In genomic region chr5:168713051-168713450, GRCh38 we compare ENCODE assay signal across 24 cellular contexts.
DNase-seq lines count a peak whose midpoint lies in the region; ATAC-seq, FAIRE-seq and TF ChIP-seq lines count a peak whose summit lies in the region.
"Had no signal": no experiment of that assay in that cellular context is flagged by ENCODE, and none has a peak within 500 bp of the region (broad histone marks: within the 10 kb centered on the region; RNA-seq: fewer than 3 reads in every experiment).

No MANE protein-coding gene starts in this region.

- H3K9me3 ChIP-seq in A549 (no peaks in the 10 kb centered on the region), PC-3 (ENCODE audit: low read length) (no peaks in the 10 kb centered on the region), mesodermal cell (ENCODE audit: control insufficient read depth, low read length) (no peaks in the 10 kb centered on the region), small intestine (ENCODE audit: control insufficient read depth, low read depth) (no peaks in the 10 kb centered on the region)
- H3K9me3 ChIP-seq: psoas muscle, tibial nerve had no signal

- no peaks in the 10 kb centered on the region for H3F3A ChIP-seq in PC-3 (ENCODE audit: low read length, unreplicated experiment)

- TF ChIP-seq CTCF in A549 (IDR thresholded peaks at IDR 0.05) (no peak), PC-3 (conservative IDR thresholded peaks at IDR 0.05; ENCODE audit: low read depth, low read length) (no peak), coronary artery (IDR thresholded peaks at IDR 0.05) (no peak), D721Med (IDR thresholded peaks at IDR 0.05; ENCODE audit: insufficient read depth, missing control alignments) (no peak)

- no peaks in the 10 kb centered on the region for H3K79me2 ChIP-seq in PC-3 (ENCODE audit: low read length)

- no peak overlapping the region for H3K4me3 ChIP-seq in A549
- H3K4me3 ChIP-seq in PC-3 (ENCODE audit: low read length), result 0 out of 2 replicates have a peak overlapping the region, but pooled peaks have one; percentile 37
- H3K4me3 ChIP-seq in coronary artery, result no peak overlapping the region
- no peak overlapping the region for H3K4me3 ChIP-seq in mesodermal cell (ENCODE audit: extremely low read depth, insufficient read depth, low read length, poor library complexity, severe bottlenecking)
- H3K4me3 ChIP-seq in small intestine (ENCODE audit: low read depth in 1 of 2, low read length in 2 of 2), result no peak overlapping the region
- H3K4me3 ChIP-seq: cardiac muscle cell, dorsolateral prefrontal cortex, psoas muscle, tibial nerve had no signal

- no peak for TF ChIP-seq EP300 in A549 (IDR thresholded peaks at IDR 0.05)

- no TSS peak for BruUV-seq in PC-3 (replicated peaks; lab: Mats Ljungman, UMichigan)

- TF ChIP-seq RAD21 in A549 (conservative IDR thresholded peaks at IDR 0.05 in 1 of 2, IDR thresholded peaks at IDR 0.05 in 1 of 2), result no peak

- POLR2A ChIA-PET in A549 (lab: Yijun Ruan, JAX), result no interaction called here
- POLR2A ChIA-PET in PC-3 (lab: Charles Lee; ENCODE audit: unreplicated experiment), result no interaction called here

- no peaks in the 10 kb centered on the region for H3K9me2 ChIP-seq in PC-3 (replicated peaks; ENCODE audit: low read length)

- no peaks in the 10 kb centered on the region for H3K27me3 ChIP-seq in PC-3 (ENCODE audit: low read length)
- H3K27me3 ChIP-seq in small intestine (ENCODE audit: control insufficient read depth in 2 of 2, insufficient read depth in 2 of 2, low read length in 2 of 2), result no peaks in the 10 kb centered on the region
- H3K27me3 ChIP-seq: cardiac muscle cell, dorsolateral prefrontal cortex, tibial nerve had no signal

- H4K20me1 ChIP-seq in PC-3 (ENCODE audit: low read length), result no peaks in the 10 kb centered on the region

- no peak overlapping the region for H3K9ac ChIP-seq in PC-3 (ENCODE audit: low read length)

- H3K4me2 ChIP-seq in A549, result peak overlapping the region; percentile 69
- H3K4me2 ChIP-seq in PC-3 (ENCODE audit: low read length), result peak overlapping the region; percentile 60

- no peaks in the 10 kb centered on the region for H3K36me3 ChIP-seq in PC-3 (ENCODE audit: low read depth, low read length)
- H3K36me3 ChIP-seq in mesodermal cell (ENCODE audit: control insufficient read depth, insufficient read depth, low read length), result no peaks in the 10 kb centered on the region
- H3K36me3 ChIP-seq in small intestine (ENCODE audit: control insufficient read depth in 2 of 2, insufficient read depth in 2 of 2, low read length in 2 of 2), result no peaks in the 10 kb centered on the region
- H3K36me3 ChIP-seq: tibial nerve had no signal

- peaks cover 22% of the 10 kb centered on the region for H3K4me1 ChIP-seq in A549
- peaks cover 16% of the 10 kb centered on the region for H3K4me1 ChIP-seq in PC-3 (ENCODE audit: insufficient read depth, low read length)
- H3K4me1 ChIP-seq in mesodermal cell (ENCODE audit: control insufficient read depth, insufficient read depth, low read length, poor library complexity, severe bottlenecking), result peaks cover 21% of the 10 kb centered on the region
- no peaks in the 10 kb centered on the region for H3K4me1 ChIP-seq in small intestine (ENCODE audit: control insufficient read depth in 2 of 2, insufficient read depth in 1 of 2, low read depth in 1 of 2, low read length in 1 of 2)
- H3K4me1 ChIP-seq: psoas muscle had no signal

- 70% methylated on average over 10 of the region's 10 CpGs for WGBS in A549 (ENCODE audit: missing lambda C conversion rate)
- 65 to 68% methylated on average over 10 of the region's 10 CpGs for WGBS in mesodermal cell (ENCODE audit: insufficient coverage in 2 of 2), 2 experiments
- 73 to 74% (median 74%) methylated on average over 10 of the region's 10 CpGs for WGBS in small intestine, 3 donors

- intact Hi-C loops in PC-3 (cut with micrococcal nuclease), result no loop called here

- no peak for FAIRE-seq in A549 (lab: Jason Lieb, UNC)
- no peak for FAIRE-seq in small intestine (lab: Jason Lieb, UNC)
- FAIRE-seq in D721Med (lab: Jason Lieb, UNC), result no peak
- FAIRE-seq: GM19239, islet of Langerhans had no signal

- no peak for TF ChIP-seq POLR2A in A549 (IDR thresholded peaks at IDR 0.05; ENCODE audit: low read length)

- H3K27ac ChIP-seq in A549, result peak overlapping the region; percentile 70 to 84
- H3K27ac ChIP-seq in PC-3 (ENCODE audit: low read length), result peak overlapping the region; percentile 64
- peak overlapping the region in 1 of 2 donors; percentile 84 for H3K27ac ChIP-seq in coronary artery
- H3K27ac ChIP-seq in mesodermal cell (ENCODE audit: low read depth, low read length, severe bottlenecking), result peak overlapping the region; percentile 74
- H3K27ac ChIP-seq in small intestine (ENCODE audit: low read depth in 1 of 2, low read length in 1 of 2), result no peak overlapping the region
- H3K27ac ChIP-seq: cardiac muscle cell, dorsolateral prefrontal cortex, psoas muscle, tibial nerve had no signal

- 0 out of 2 replicates have a peak overlapping the region, but pooled peaks have one; percentile 43 for H2AFZ ChIP-seq in PC-3 (ENCODE audit: low read length)

- DNase-seq in A549 (ENCODE audit: low read depth in 1 of 2, low spot score in 1 of 2) (no peak), PC-3 (no peak), coronary artery (ENCODE audit: low spot score) (peak; percentile 47), small intestine (no peak), D721Med (ENCODE audit: insufficient read length, low spot score) (no peak), COR-L47 (lab: John Stamatoyannopoulos, UW) (no peak)
- DNase-seq: activated CD4-positive, alpha-beta memory T cell treated with anti-CD3 and anti-CD28 coated beads, Interleukin-2, amount 10 ng/mL, durations not matched to agents 7 days and 5 days; activated T-cell treated with anti-CD3 and anti-CD28 coated beads, Interleukin-2, amount 50 U/mL, for 48 hours; CD8-positive, alpha-beta T cell; dorsolateral prefrontal cortex; H7; KG1; NCI-H1092; NCI-H2081 treated with DMSO at 0.1 percent for 48 hours; NCI-H524; psoas muscle; SHP77 treated with DMSO at 0.1 percent for 48 hours; T-helper 17 cell had no signal

- ATAC-seq in A549 (peak in 1 of 2 experiments; percentile 28; a peak in 3 of 6 replicates), PC-3 (peak; percentile 16), HG02973 (IDR thresholded peaks at IDR 0.05; ENCODE audit: unreplicated experiment) (no peak)
- ATAC-seq: CD8-positive, alpha-beta T cell; T-helper 17 cell had no signal

- CTCF ChIA-PET in A549 (lab: Yijun Ruan, JAX) (interaction anchor here (1.0 to 1.7 kb wide), 8 partner anchors 9 to 867 kb away, joined by 3 to 6 read pairs (median 4); no protein-coding TSS in a partner anchor), PC-3 (lab: Charles Lee) (no interaction called here)

TF ChIP-seq in A549, 52 proteins besides CTCF, POLR2A, EP300 and RAD21:
- no peak for TF ChIP-seq NPAS2 (CRISPR knock-in tag; IDR thresholded peaks at IDR 0.05; ENCODE audit: borderline replicate concordance)
- TF ChIP-seq, protein P1, sequence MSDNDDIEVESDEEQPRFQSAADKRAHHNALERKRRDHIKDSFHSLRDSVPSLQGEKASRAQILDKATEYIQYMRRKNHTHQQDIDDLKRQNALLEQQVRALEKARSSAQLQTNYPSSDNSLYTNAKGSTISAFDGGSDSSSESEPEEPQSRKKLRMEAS (IDR thresholded peaks at IDR 0.05), result no peak
- TF ChIP-seq MAZ (IDR thresholded peaks at IDR 0.05; ENCODE audit: borderline replicate concordance, low read depth, low read length), result no peak
- TF ChIP-seq, protein P2, sequence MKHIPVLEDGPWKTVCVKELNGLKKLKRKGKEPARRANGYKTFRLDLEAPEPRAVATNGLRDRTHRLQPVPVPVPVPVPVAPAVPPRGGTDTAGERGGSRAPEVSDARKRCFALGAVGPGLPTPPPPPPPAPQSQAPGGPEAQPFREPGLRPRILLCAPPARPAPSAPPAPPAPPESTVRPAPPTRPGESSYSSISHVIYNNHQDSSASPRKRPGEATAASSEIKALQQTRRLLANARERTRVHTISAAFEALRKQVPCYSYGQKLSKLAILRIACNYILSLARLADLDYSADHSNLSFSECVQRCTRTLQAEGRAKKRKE (CRISPR knock-in tag; IDR thresholded peaks at IDR 0.05; ENCODE audit: low read depth), result no peak
- no peak for TF ChIP-seq POLR2AphosphoS2 (conservative IDR thresholded peaks at IDR 0.05; ENCODE audit: low read length)
- TF ChIP-seq, protein P3, sequence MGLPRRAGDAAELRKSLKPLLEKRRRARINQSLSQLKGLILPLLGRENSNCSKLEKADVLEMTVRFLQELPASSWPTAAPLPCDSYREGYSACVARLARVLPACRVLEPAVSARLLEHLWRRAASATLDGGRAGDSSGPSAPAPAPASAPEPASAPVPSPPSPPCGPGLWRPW (IDR thresholded peaks at IDR 0.05), result no peak
- TF ChIP-seq CHD2 (IDR thresholded peaks at IDR 0.05; ENCODE audit: low read length, partially characterized antibody), result no peak
- no peak for TF ChIP-seq ESRRA (IDR thresholded peaks at IDR 0.05; ENCODE audit: borderline replicate concordance, low read length)
- no peak for TF ChIP-seq KDM1A (IDR thresholded peaks at IDR 0.05; ENCODE audit: low read depth)
- no peak for TF ChIP-seq HDAC2 (IDR thresholded peaks at IDR 0.05)
- TF ChIP-seq HOXA7 (CRISPR knock-in tag; IDR thresholded peaks at IDR 0.05), result no peak
- no peak for TF ChIP-seq MAFK (IDR thresholded peaks at IDR 0.05; ENCODE audit: partially characterized antibody)
- no peak for TF ChIP-seq PBX3 (IDR thresholded peaks at IDR 0.05)
- TF ChIP-seq HOXB13 (CRISPR knock-in tag; IDR thresholded peaks at IDR 0.05; ENCODE audit: low read depth), result no peak
TF ChIP-seq in A549: peak in this region for 0.

Comparison
In these comparisons a context has a peak if more than half of its experiments do, and no peak if none do; other contexts are left out.
1. H3K27ac ChIP-seq: peak in A549 (2 of 2), PC-3 (single experiment) and mesodermal cell (single experiment); none in small intestine (0 of 2).